ENCODE assay signal across 8 cellular contexts in genomic region chr14:102235275-102235897, GRCh38.
DNase-seq lines count a peak whose midpoint lies in the region; ATAC-seq and TF ChIP-seq lines count a peak whose summit lies in the region.

No MANE protein-coding gene starts in this region.

- peak; percentile 97 for TF ChIP-seq CTCF in BE2C (IDR thresholded peaks at IDR 0.05; ENCODE audit: low read depth, low read length)

- no peaks in the 10 kb centered on the region for H3K9me3 ChIP-seq in BE2C

- no peaks in the 10 kb centered on the region for H3K27me3 ChIP-seq in BE2C

- H3K36me3 ChIP-seq in BE2C: peaks cover 35% of the 10 kb centered on the region

- H3K4me1 ChIP-seq in BE2C: peaks cover 11% of the 10 kb centered on the region

- DNase-seq in BE2C (peak; percentile 94), NCI-H128 (lab: John Stamatoyannopoulos, UW; ENCODE audit: unreplicated experiment) (peak; percentile 62), T-helper 22 cell (ENCODE audit: low read depth) (peak; percentile 36), astrocyte of the hippocampus (ENCODE audit: low read depth, low spot score) (peak; percentile 93), hippocampal formation (lab: John Stamatoyannopoulos, UW) (peak; percentile 41 to 49), skeletal muscle cell (ENCODE audit: low read depth) (peak; percentile 74)

- peak; percentile 83 for ATAC-seq in GM21515 (IDR thresholded peaks at IDR 0.05; ENCODE audit: unreplicated experiment)
- no peak for ATAC-seq in GM21447 (IDR thresholded peaks at IDR 0.05; ENCODE audit: unreplicated experiment)

- H3K4me3 ChIP-seq in BE2C (ENCODE audit: low read depth, low read length) (peak overlapping the region; percentile 68), skeletal muscle cell (ENCODE audit: low read depth, low read length) (peak overlapping the region; percentile 36)

Comparison
In these comparisons a context has a peak if more than half of its experiments do, and no peak if none do; other contexts are left out.
1. DNase-seq: peak in every context shown above with its lines; median percentile 94 in BE2C; 93 in astrocyte of the hippocampus; 74 in skeletal muscle cell; 62 in NCI-H128; 45 in hippocampal formation; 36 in T-helper 22 cell.